In the genomic region with DNA sequence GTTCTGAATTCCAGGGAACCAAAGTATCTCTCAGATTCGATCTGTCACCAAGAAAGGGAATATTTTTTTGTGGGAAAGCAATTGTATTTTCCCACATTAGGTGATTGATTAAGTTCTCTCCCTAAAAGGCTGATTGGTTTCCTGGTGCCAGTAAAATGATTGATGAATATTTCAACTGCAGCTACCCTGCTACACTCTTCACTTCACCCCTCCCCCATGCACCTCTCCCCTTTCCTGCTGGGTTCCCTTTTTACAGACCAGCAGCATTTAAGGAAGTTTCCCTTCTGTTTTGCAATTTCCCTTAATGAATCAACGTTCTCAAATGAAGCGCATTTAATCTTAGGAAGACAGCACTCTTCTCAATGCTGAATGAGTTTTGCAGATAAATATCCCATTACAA, we compare ENCODE assay signal across 14 cellular contexts. TPM values are rescaled to one million over a fixed set of nuclear protein-coding genes. Genes with fewer than 3 reads are reported as not detected.
DNase-seq lines count a peak whose midpoint lies in the region; ATAC-seq and TF ChIP-seq lines count a peak whose summit lies in the region.
"Had no signal": no experiment of that assay in that cellular context is flagged by ENCODE, and none has a peak within 500 bp of the region (broad histone marks: within the 10 kb centered on the region; RNA-seq: fewer than 3 reads in every experiment).

No MANE protein-coding gene starts in this region.

- H3K9me2 ChIP-seq in OCI-LY7 (ENCODE audit: insufficient read depth, low read length) = no peaks in the 10 kb centered on the region

- BruUV-seq in OCI-LY7 (replicated peaks; lab: Mats Ljungman, UMichigan) = no TSS peak

- peak overlapping the region; percentile 40 for H3K4me2 ChIP-seq in OCI-LY7 (ENCODE audit: low read length)

- H3K9me3 Mint-ChIP-seq in glutamatergic neuron (ENCODE audit: unreplicated experiment) = no peaks in the 10 kb centered on the region
- H3K9me3 Mint-ChIP-seq: immature natural killer cell, neural crest cell had no signal

- intact Hi-C loops in OCI-LY7 (cut with micrococcal nuclease; ENCODE audit: unreplicated experiment) = no loop called here

- POLR2A ChIA-PET in OCI-LY7 (lab: Charles Lee) = interaction anchor here (1.2 to 1.4 kb wide), 2 partner anchors 8 to 141 kb away, joined by 3 to 5 read pairs; no protein-coding TSS in a partner anchor

- peaks cover 14% of the 10 kb centered on the region for H3K4me1 Mint-ChIP-seq in glutamatergic neuron (ENCODE audit: low read depth, unreplicated experiment)
- H3K4me1 Mint-ChIP-seq: immature natural killer cell had no signal

- H4K20me1 ChIP-seq in OCI-LY7 (ENCODE audit: insufficient read depth, low read length) = peaks cover 44% of the 10 kb centered on the region

- H2AFZ ChIP-seq in OCI-LY7 (ENCODE audit: low read length) (no peak overlapping the region), neuron (ENCODE audit: low read depth, low read length) (peak overlapping the region; percentile 65)

- TF ChIP-seq CTCF in OCI-LY7 (conservative IDR thresholded peaks at IDR 0.05; ENCODE audit: low read length) = no peak
- TF ChIP-seq CTCF in glutamatergic neuron (IDR thresholded peaks at IDR 0.05; ENCODE audit: partially characterized antibody, unreplicated experiment) = no peak

- H3K27me3 Mint-ChIP-seq in glutamatergic neuron (ENCODE audit: unreplicated experiment) = peaks cover 4% of the 10 kb centered on the region

- H3K9me3 ChIP-seq in OCI-LY7 (ENCODE audit: low read length) = no peaks in the 10 kb centered on the region
- H3K9me3 ChIP-seq in neuron (ENCODE audit: low read length) = no peaks in the 10 kb centered on the region
- H3K9me3 ChIP-seq: adrenal gland had no signal

- CTCF ChIA-PET in OCI-LY7 (lab: Charles Lee; ENCODE audit: unreplicated experiment) = no interaction called here

- H3K4me1 ChIP-seq in OCI-LY7 (ENCODE audit: insufficient read depth, low read length, poor library complexity, severe bottlenecking) (peaks cover 25% of the 10 kb centered on the region), neuron (ENCODE audit: insufficient read depth, low read length) (peaks cover 44% of the 10 kb centered on the region)
- H3K4me1 ChIP-seq: adrenal gland had no signal

- H3K79me2 ChIP-seq in OCI-LY7 (ENCODE audit: insufficient read depth, low read depth, low read length) = peaks cover 95% of the 10 kb centered on the region

- H3K27ac ChIP-seq in OCI-LY7 (ENCODE audit: low read depth, low read length, poor library complexity, severe bottlenecking) = no peak overlapping the region
- H3K27ac ChIP-seq: adrenal gland had no signal

- no peaks in the 10 kb centered on the region for H3K36me3 Mint-ChIP-seq in glutamatergic neuron (ENCODE audit: unreplicated experiment)
- H3K36me3 Mint-ChIP-seq: immature natural killer cell had no signal

- no peak overlapping the region for H3K4me3 Mint-ChIP-seq in glutamatergic neuron (ENCODE audit: unreplicated experiment)
- H3K4me3 Mint-ChIP-seq: immature natural killer cell, neural crest cell had no signal

- no peak for ATAC-seq in HG02938 (IDR thresholded peaks at IDR 0.05; ENCODE audit: unreplicated experiment)

- H3K36me3 ChIP-seq in OCI-LY7 (ENCODE audit: insufficient read depth, low read length) = no peaks in the 10 kb centered on the region
- no peaks in the 10 kb centered on the region for H3K36me3 ChIP-seq in neuron (ENCODE audit: insufficient read depth, low read length)
- H3K36me3 ChIP-seq: adrenal gland had no signal

- H3K27ac Mint-ChIP-seq in glutamatergic neuron (ENCODE audit: unreplicated experiment) = peak overlapping the region; percentile 41
- H3K27ac Mint-ChIP-seq: immature natural killer cell had no signal

- H3K27me3 ChIP-seq in neuron (ENCODE audit: insufficient read depth, low read length) = no peaks in the 10 kb centered on the region

- H3K4me3 ChIP-seq in OCI-LY7 (ENCODE audit: low read depth, low read length, poor library complexity, severe bottlenecking) = no peak overlapping the region
- peak overlapping the region; percentile 39 for H3K4me3 ChIP-seq in neuron (ENCODE audit: low read length)
- H3K4me3 ChIP-seq: adrenal gland had no signal

- peak; percentile 22 for DNase-seq in HCEC 1CT
- no peak for DNase-seq in OCI-LY7 (ENCODE audit: low spot score)
- no peak for DNase-seq in glutamatergic neuron
- no peak for DNase-seq in activated CD4-positive, alpha-beta T cell treated with anti-CD3 and anti-CD28 coated beads, Interleukin-2, amount 50 U/mL, for 4 hours
- DNase-seq in NCI-H1930 (lab: John Stamatoyannopoulos, UW) = no peak
- DNase-seq in SW 1271 (lab: John Stamatoyannopoulos, UW) = no peak
- DNase-seq: adrenal gland; immature natural killer cell; NCI-H526 treated with DMSO at 0.1 percent for 48 hours; stimulated activated CD4-positive, alpha-beta T cell treated with anti-CD3 and anti-CD28 coated beads, Interleukin-15, amount 100 ng/mL, for 24 hours had no signal

RNA-seq across cellular contexts. Expression of gene NR6A1, which starts 13.1 kb away (rescaled TPM):
- 13.0 and 17.5 TPM in 2 replicates for total RNA-seq in OCI-LY7 (2014; rRNA removed; shearing (Covaris generic))
- 21.7 and 23.0 TPM in 2 replicates for total RNA-seq in OCI-LY7 (2022)
- total RNA-seq in glutamatergic neuron (ENCODE audit: unreplicated experiment) = 51.0 TPM

RNA-seq across cellular contexts. Expression of gene OLFML2A, which starts 18.9 kb away (rescaled TPM):
- total RNA-seq in OCI-LY7 (2014; rRNA removed; shearing (Covaris generic)) = 3.4 and 4.4 TPM in 2 replicates
- 6.0 and 6.7 TPM in 2 replicates for total RNA-seq in OCI-LY7 (2022)
- total RNA-seq in glutamatergic neuron (ENCODE audit: unreplicated experiment) = not detected
- total RNA-seq: T-helper 2 cell treated with Interferon-gamma antibody and Interleukin-4, amounts not matched to agents 100 ng/mL and 5 ng/mL, for 36 hours had no signal
